In the genomic region with DNA sequence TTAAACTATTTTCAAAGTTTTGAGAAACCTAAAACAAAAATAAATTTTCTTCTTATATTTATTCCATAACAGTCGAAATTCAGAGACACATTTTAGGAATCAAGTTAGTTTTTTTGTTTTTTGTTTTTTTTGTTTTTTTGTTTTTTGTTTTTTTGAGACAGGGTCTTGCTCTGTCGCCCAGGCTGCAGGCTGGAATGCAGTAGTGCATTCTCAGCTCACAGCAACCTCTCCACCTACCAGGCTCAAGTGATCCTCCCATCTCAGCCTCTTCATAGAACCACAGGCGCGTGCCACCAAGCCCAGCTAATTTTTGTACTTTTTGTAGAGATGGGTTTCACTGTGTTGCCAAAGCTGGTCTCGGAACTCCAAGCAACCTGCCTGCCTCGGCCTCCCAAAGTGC, we compare ENCODE assay signal across 27 cellular contexts.
"Had no signal": no experiment of that assay in that cellular context is flagged by ENCODE, and none has a peak within 500 bp of the region (broad histone marks: within the 10 kb centered on the region; RNA-seq: fewer than 3 reads in every experiment).

No MANE protein-coding gene starts in this region.

- H2AFZ ChIP-seq: neural progenitor cell, parathyroid adenoma had no signal

- H3K36me3 ChIP-seq: lower lobe of right lung, neural progenitor cell, neutrophil, right atrium auricular region, tibial nerve, uterus had no signal

- H3K4me2 ChIP-seq: neural progenitor cell, smooth muscle cell had no signal

- H3K4me3 ChIP-seq: lower lobe of right lung, neural progenitor cell, right atrium auricular region, right lobe of liver, smooth muscle cell, tibial nerve, uterus had no signal

- DNase-seq: islet precursor cell; kidney glomerular epithelial cell; left cardiac atrium; lower lobe of right lung; mammary epithelial cell; mesendoderm; naive B cell; natural killer cell; nephron progenitor cell; occipital lobe; right lobe of liver; stimulated activated CD4-positive, alpha-beta T cell treated with anti-CD3 and anti-CD28 coated beads, Interleukin-1b, Interleukin-23, amount 100 ng/mL, for 48 hours; stimulated activated CD4-positive, alpha-beta T cell treated with anti-CD3 and anti-CD28 coated beads, Interleukin-2, amount 100 ng/mL, for 48 hours; stimulated activated CD4-positive, alpha-beta T cell treated with anti-CD3 and anti-CD28 coated beads, Interleukin-4, amount 100 ng/mL, for 4 hours; stimulated activated CD8-positive, alpha-beta memory T cell treated with anti-CD3 and anti-CD28 coated beads, Interleukin-4, amount 100 ng/mL, for 48 hours; stimulated activated naive CD4-positive, alpha-beta T cell treated with Interleukin-2 at 50 U/mL for 16 hours; stimulated activated naive CD8-positive, alpha-beta T cell treated with anti-CD3 and anti-CD28 coated beads, Interleukin-15, amount 100 ng/mL, for 72 hours; substantia nigra; uterus had no signal

- H3K9ac ChIP-seq: neural progenitor cell, parathyroid adenoma had no signal

- H3K27ac ChIP-seq: lower lobe of right lung, neural progenitor cell, neutrophil, parathyroid adenoma, right atrium auricular region, right lobe of liver, tibial nerve, uterus had no signal

- H3K4me1 ChIP-seq: lower lobe of right lung, neural progenitor cell, parathyroid adenoma, right atrium auricular region, right lobe of liver, tibial nerve, uterus had no signal

- ATAC-seq: left cardiac atrium; left lobe of liver; lower lobe of right lung; natural killer cell; right lobe of liver; stimulated activated memory B cell treated with anti-CD40 and anti-IgM and Interleukin-4, amounts not matched to agents 10 μg/mL and 1 μg/mL and 100 μg/mL, for 72 hours; stimulated activated naive CD8-positive, alpha-beta T cell treated with anti-CD3 and anti-CD28 coated beads, Interleukin-15, amount 100 ng/mL, for 72 hours had no signal

- H3K27me3 ChIP-seq: neural progenitor cell, neutrophil, right atrium auricular region, right lobe of liver, tibial nerve, uterus had no signal

- H3K9me3 ChIP-seq: lower lobe of right lung, neutrophil, right atrium auricular region, right lobe of liver, tibial nerve, uterus had no signal
